In the genomic region with DNA sequence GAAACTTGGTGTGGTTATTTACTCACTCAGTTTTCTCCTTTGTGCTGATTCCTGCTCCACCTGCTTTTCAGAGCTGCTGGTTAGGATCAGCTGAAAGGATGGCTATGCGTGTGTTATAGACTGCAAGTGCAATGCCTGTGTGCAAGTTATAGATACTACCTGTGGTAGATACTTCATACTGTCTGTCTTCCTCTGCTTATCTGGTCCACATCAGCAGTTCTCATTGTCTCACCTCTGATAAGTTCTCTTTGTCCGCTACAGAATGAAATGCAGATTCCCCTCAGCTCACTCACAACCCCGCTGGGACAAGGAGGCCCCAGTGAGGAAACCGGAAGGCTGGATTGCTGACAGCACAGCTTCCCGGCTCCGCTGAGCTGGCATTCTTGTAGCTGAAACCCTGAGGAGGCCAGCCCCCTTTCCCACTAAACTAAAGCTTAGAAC, we compare ENCODE assay signal across 9 cellular contexts. TPM values are rescaled to one million over a fixed set of nuclear protein-coding genes. Genes with fewer than 3 reads are reported as not detected.
DNase-seq lines count a peak whose midpoint lies in the region; ATAC-seq, FAIRE-seq and TF ChIP-seq lines count a peak whose summit lies in the region.
"Had no signal": no experiment of that assay in that cellular context is flagged by ENCODE, and none has a peak within 500 bp of the region (broad histone marks: within the 10 kb centered on the region; RNA-seq: fewer than 3 reads in every experiment).

No MANE protein-coding gene starts in this region.

- H3K9me3 Mint-ChIP-seq in naive thymus-derived CD8-positive, alpha-beta T cell = no peaks in the 10 kb centered on the region
- H3K9me3 Mint-ChIP-seq: activated T-cell treated with anti-CD3 and anti-CD28 coated beads, Interleukin-2, amount 50 U/mL, for 4 hours had no signal

- peak; percentile 73 for FAIRE-seq in GM12892 (lab: Jason Lieb, UNC)

- POLR2A ChIA-PET in naive thymus-derived CD8-positive, alpha-beta T cell (lab: Charles Lee) = interaction anchor here (1.0 kb wide), 1 partner anchor 64 kb away, joined by 3 read pairs; no protein-coding TSS in a partner anchor

- H3K36me3 ChIP-seq in right atrium auricular region (no peaks in the 10 kb centered on the region), gastrocnemius medialis (no peaks in the 10 kb centered on the region)

- intact Hi-C loops in gastrocnemius medialis (cut with DNase I; ENCODE audit: low total_unique reads) = loop anchor here (2.0 kb wide), 1 partner anchor 151 kb away; a partner anchor contains a TSS

- peak overlapping the region in 1 of 10 donors; percentile 83 for H3K27ac Mint-ChIP-seq in naive thymus-derived CD8-positive, alpha-beta T cell

- H3K4me3 Mint-ChIP-seq in naive thymus-derived CD8-positive, alpha-beta T cell = peak overlapping the region in 1 of 10 donors; percentile 55
- H3K4me3 Mint-ChIP-seq: activated T-cell treated with anti-CD3 and anti-CD28 coated beads, Interleukin-2, amount 50 U/mL, for 4 hours had no signal

- in situ Hi-C loops in gastrocnemius medialis (cut with MboI; ENCODE audit: low sequenced_read_pairs in 4 of 4) = no loop called here

- TF ChIP-seq POLR2A in GM12892 (IDR thresholded peaks at IDR 0.05; ENCODE audit: low read depth, low read length) (no peak), gastrocnemius medialis (IDR thresholded peaks at IDR 0.05) (no peak)

- H3K4me1 ChIP-seq in right atrium auricular region (peaks cover 0 to 26% of the 10 kb centered on the region in 2 donors), gastrocnemius medialis (peaks cover 38 to 43% of the 10 kb centered on the region in 2 donors)

- H3K27ac ChIP-seq in right atrium auricular region = peak overlapping the region in 1 of 2 donors; percentile 37
- peak overlapping the region in 3 of 4 donors; percentile 30 to 93 (median 36) for H3K27ac ChIP-seq in gastrocnemius medialis

- H3K4me1 Mint-ChIP-seq in naive thymus-derived CD8-positive, alpha-beta T cell = peaks cover 0 to 72% (median 2%) of the 10 kb centered on the region in 4 donors

- no peak for DNase-seq in GM12892 (ENCODE audit: insufficient read length)
- peak; percentile 65 for DNase-seq in amniotic stem cell (lab: John Stamatoyannopoulos, UW)
- DNase-seq in right atrium auricular region (ENCODE audit: low spot score) = peak; percentile 76
- DNase-seq in gastrocnemius medialis = peak in 1 of 2 donors; percentile 54
- DNase-seq in NCI-H69 (lab: John Stamatoyannopoulos, UW) = no peak
- no peak for DNase-seq in naive thymus-derived CD8-positive, alpha-beta T cell
- DNase-seq in NCI-H748 (lab: John Stamatoyannopoulos, UW; ENCODE audit: unreplicated experiment) = no peak
- DNase-seq: activated T-cell treated with anti-CD3 and anti-CD28 coated beads, Interleukin-2, amount 50 U/mL, for 4 hours had no signal

- H3K4me3 ChIP-seq in right atrium auricular region (no peak overlapping the region), gastrocnemius medialis (no peak overlapping the region)

- H3K9me3 ChIP-seq in right atrium auricular region = no peaks in the 10 kb centered on the region
- no peaks in the 10 kb centered on the region for H3K9me3 ChIP-seq in gastrocnemius medialis

- H3K36me3 Mint-ChIP-seq in naive thymus-derived CD8-positive, alpha-beta T cell = no peaks in the 10 kb centered on the region

- ATAC-seq in gastrocnemius medialis (no peak), GM18868 (IDR thresholded peaks at IDR 0.05; ENCODE audit: unreplicated experiment) (no peak)
- no peak for ATAC-seq in naive thymus-derived CD8-positive, alpha-beta T cell
- ATAC-seq: activated T-cell treated with anti-CD3 and anti-CD28 coated beads, Interleukin-2, amount 50 U/mL, for 4 hours had no signal

- H3K27me3 ChIP-seq in right atrium auricular region = no peaks in the 10 kb centered on the region
- H3K27me3 ChIP-seq in gastrocnemius medialis = no peaks in the 10 kb centered on the region

- peaks cover 0 to 26% (median 8%) of the 10 kb centered on the region in 5 donors for H3K27me3 Mint-ChIP-seq in naive thymus-derived CD8-positive, alpha-beta T cell

- TF ChIP-seq CTCF in right atrium auricular region (IDR thresholded peaks at IDR 0.05) (no peak), gastrocnemius medialis (IDR thresholded peaks at IDR 0.05 in 4 of 5, conservative IDR thresholded peaks at IDR 0.05 in 1 of 5) (no peak)

RNA-seq across cellular contexts. Expression of a gene that starts 37.5 kb away (rescaled TPM):
- not detected for polyA plus RNA-seq in GM12892 (2012; ENCODE audit: missing spikeins)
- total RNA-seq in right atrium auricular region = 10 to 100 TPM; 15.9 to 45.0 TPM
- 10 to 100 TPM; 12.1 to 30.2 (median 19.2) TPM for total RNA-seq in gastrocnemius medialis
- not detected for total RNA-seq in naive thymus-derived CD8-positive, alpha-beta T cell
- polyA plus RNA-seq in naive thymus-derived CD8-positive, alpha-beta T cell = not detected

Comparison
In these comparisons a context has a peak if more than half of its experiments do, and no peak if none do; other contexts are left out.
1. DNase-seq: peak in amniotic stem cell (single experiment) and right atrium auricular region (single experiment); none in GM12892 (single experiment), NCI-H69 (single experiment), naive thymus-derived CD8-positive, alpha-beta T cell (0 of 10) and NCI-H748 (single experiment).
2. RNA of a gene that starts 37.5 kb away (total RNA-seq): 15.9 to 45.0 TPM in right atrium auricular region and 12.1 to 30.2 TPM in gastrocnemius medialis; not detected in naive thymus-derived CD8-positive, alpha-beta T cell; every median in the first group is over 10 times any median in the second.